ENCODE assay signal across 8 cellular contexts in genomic region chr1:206505702-206506375, GRCh38. TPM values are rescaled to one million over a fixed set of nuclear protein-coding genes. Genes with fewer than 3 reads are reported as not detected.
DNase-seq lines count a peak whose midpoint lies in the region; ATAC-seq, FAIRE-seq and TF ChIP-seq lines count a peak whose summit lies in the region.

No MANE protein-coding gene starts in this region.

- no peak for FAIRE-seq in D721Med (lab: Jason Lieb, UNC)

- DNase-seq in D721Med (ENCODE audit: insufficient read length, low spot score), result no peak
- peak; percentile 27 to 55 for DNase-seq in T47D (ENCODE audit: low read depth in 1 of 2, low spot score in 1 of 2)
- DNase-seq in naive thymus-derived CD4-positive, alpha-beta T cell, result no peak
- DNase-seq in activated effector memory CD4-positive, alpha-beta T cell treated with anti-CD3 and anti-CD28 coated beads, Interleukin-2, amount 50 U/mL, for 16 hours, result no peak
- no peak for DNase-seq in DMS153 (lab: John Stamatoyannopoulos, UW)

- POLR2A ChIA-PET in naive thymus-derived CD4-positive, alpha-beta T cell (lab: Charles Lee), result interaction anchor here (0.6 to 1.3 kb wide), 5 partner anchors 16 to 58 kb away, joined by 3 to 5 read pairs (median 3); no protein-coding TSS in a partner anchor

- no peak for ATAC-seq in naive thymus-derived CD4-positive, alpha-beta T cell
- ATAC-seq in HG03095 (IDR thresholded peaks at IDR 0.05; ENCODE audit: unreplicated experiment), result no peak
- ATAC-seq in HG03520 (IDR thresholded peaks at IDR 0.05; ENCODE audit: unreplicated experiment), result no peak

- peak; percentile 30 for TF ChIP-seq CTCF in D721Med (IDR thresholded peaks at IDR 0.05; ENCODE audit: insufficient read depth, missing control alignments)

- no peaks in the 10 kb centered on the region for H3K9me3 Mint-ChIP-seq in IgD-negative memory B cell
- H3K9me3 Mint-ChIP-seq in naive thymus-derived CD4-positive, alpha-beta T cell, result no peaks in the 10 kb centered on the region

- H3K36me3 Mint-ChIP-seq in IgD-negative memory B cell, result no peaks in the 10 kb centered on the region
- peaks cover 0 to 21% (median 0%) of the 10 kb centered on the region in 5 donors for H3K36me3 Mint-ChIP-seq in naive thymus-derived CD4-positive, alpha-beta T cell

- H3K4me1 ChIP-seq in naive thymus-derived CD4-positive, alpha-beta T cell (ENCODE audit: control insufficient read depth in 2 of 2, insufficient read depth in 2 of 2, low read length in 2 of 2), result peaks cover 8 to 29% of the 10 kb centered on the region in 2 donors

- H3K27ac ChIP-seq in naive thymus-derived CD4-positive, alpha-beta T cell (ENCODE audit: low read depth, low read length), result no peak overlapping the region

- peak overlapping the region; percentile 82 to 94 (median 88) for H3K4me3 Mint-ChIP-seq in IgD-negative memory B cell
- H3K4me3 Mint-ChIP-seq in naive thymus-derived CD4-positive, alpha-beta T cell, result peak overlapping the region; percentile 72 to 90 (median 82)

- H3K4me3 ChIP-seq in naive thymus-derived CD4-positive, alpha-beta T cell (ENCODE audit: low read length), result no peak overlapping the region

- H3K36me3 ChIP-seq in naive thymus-derived CD4-positive, alpha-beta T cell (ENCODE audit: control insufficient read depth in 2 of 3, insufficient read depth in 3 of 3, low read length in 3 of 3), result no peaks in the 10 kb centered on the region

- peaks cover 3 to 27% (median 13%) of the 10 kb centered on the region in 3 donors for H3K4me1 Mint-ChIP-seq in IgD-negative memory B cell
- peaks cover 8 to 52% (median 31%) of the 10 kb centered on the region in 7 donors for H3K4me1 Mint-ChIP-seq in naive thymus-derived CD4-positive, alpha-beta T cell

- H3K27me3 Mint-ChIP-seq in IgD-negative memory B cell, result peaks cover 9% of the 10 kb centered on the region
- peaks cover 12 to 30% (median 18%) of the 10 kb centered on the region in 5 donors for H3K27me3 Mint-ChIP-seq in naive thymus-derived CD4-positive, alpha-beta T cell

- CTCF ChIA-PET in naive thymus-derived CD4-positive, alpha-beta T cell (lab: Charles Lee), result interaction anchor here (0.6 to 1.8 kb wide), 4 partner anchors 12 to 158 kb away, joined by 3 to 6 read pairs (median 4); no protein-coding TSS in a partner anchor

- in situ Hi-C loops in T47D (cut with HindIII; ENCODE audit: low pct_unique_long_range_greater_than_20kb, low sequenced_read_pairs), result no loop called here

- intact Hi-C loops in naive thymus-derived CD4-positive, alpha-beta T cell (cut with micrococcal nuclease), result loop anchor here (2.0 kb wide), 2 partner anchors 43 to 77 kb away; no protein-coding TSS in a partner anchor

- H3K27ac Mint-ChIP-seq in IgD-negative memory B cell, result no peak overlapping the region
- H3K27ac Mint-ChIP-seq in naive thymus-derived CD4-positive, alpha-beta T cell, result peak overlapping the region in 5 of 9 donors; percentile 9 to 69 (median 51)

- H3K9me3 ChIP-seq in naive thymus-derived CD4-positive, alpha-beta T cell (ENCODE audit: control insufficient read depth in 2 of 3, low read length in 3 of 3), result no peaks in the 10 kb centered on the region

- no peaks in the 10 kb centered on the region for H3K27me3 ChIP-seq in naive thymus-derived CD4-positive, alpha-beta T cell (ENCODE audit: control insufficient read depth in 2 of 2, insufficient read depth in 2 of 2, low read length in 2 of 2)

RNA-seq across cellular contexts. Expression of gene RASSF5, which starts 1.5 kb away (rescaled TPM):
- 130 TPM for polyA plus RNA-seq in IgD-negative memory B cell
- total RNA-seq in naive thymus-derived CD4-positive, alpha-beta T cell, result 100 to 1,000 TPM; 155 to 240 (median 218) TPM
- 100 to 1,000 TPM; 299 to 416 TPM for polyA plus RNA-seq in naive thymus-derived CD4-positive, alpha-beta T cell

RNA-seq across cellular contexts. Expression of gene IKBKE, which starts 35.6 kb away (rescaled TPM):
- 28.4 TPM for polyA plus RNA-seq in IgD-negative memory B cell
- total RNA-seq in naive thymus-derived CD4-positive, alpha-beta T cell, result 100 to 1,000 TPM in 1 of 5 experiments, 10 to 100 TPM in 4; 50.1 to 177 (median 79.1) TPM
- polyA plus RNA-seq in naive thymus-derived CD4-positive, alpha-beta T cell, result 10 to 100 TPM; 32.5 to 48.3 TPM

Comparison
In these comparisons a context has a peak if more than half of its experiments do, and no peak if none do; other contexts are left out.
1. DNase-seq: peak in T47D (2 of 2); none in D721Med (single experiment), naive thymus-derived CD4-positive, alpha-beta T cell (0 of 9), activated effector memory CD4-positive, alpha-beta T cell treated with anti-CD3 and anti-CD28 coated beads, Interleukin-2, amount 50 U/mL, for 16 hours (single experiment) and DMS153 (single experiment).
2. H3K27ac Mint-ChIP-seq: peak in naive thymus-derived CD4-positive, alpha-beta T cell (5 of 9); none in IgD-negative memory B cell (0 of 3).